In the genomic region with DNA sequence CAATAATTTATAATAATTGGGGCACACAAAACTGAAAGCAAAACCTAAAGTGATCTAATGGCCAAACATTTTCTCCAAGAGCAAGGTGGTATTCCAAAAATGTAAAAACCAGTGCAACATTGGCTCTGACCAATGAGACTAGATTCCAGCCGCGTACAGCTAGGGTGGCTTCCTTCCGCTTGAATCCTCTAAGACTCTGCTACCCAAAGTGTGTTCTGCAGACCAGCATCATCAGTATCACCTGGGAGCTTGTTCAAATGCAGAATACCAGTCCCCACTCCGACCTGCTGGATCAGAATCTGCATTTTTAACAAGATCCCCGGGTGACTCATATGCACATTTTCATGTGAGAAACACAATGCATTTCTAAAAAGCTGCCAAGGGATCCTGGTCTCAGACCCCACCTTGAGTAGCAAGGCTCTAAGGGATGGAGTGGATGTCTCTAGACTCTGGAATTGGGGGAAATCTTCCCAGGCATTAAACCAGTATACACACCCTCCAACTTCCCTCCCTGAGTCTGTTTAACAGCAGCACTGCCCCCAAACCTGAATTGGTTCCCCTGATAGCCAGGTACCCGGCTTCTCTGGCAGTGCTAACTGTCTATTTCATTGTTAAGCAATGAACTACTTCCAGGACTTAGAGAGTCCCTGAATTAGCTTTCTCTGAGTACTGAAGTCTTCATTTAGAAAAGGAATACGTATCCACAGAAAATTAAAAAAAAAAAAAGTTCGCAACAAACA, we compare ENCODE assay signal across 12 cellular contexts.
DNase-seq lines count a peak whose midpoint lies in the region; ATAC-seq and TF ChIP-seq lines count a peak whose summit lies in the region.
"Had no signal": no experiment of that assay in that cellular context is flagged by ENCODE, and none has a peak within 500 bp of the region (broad histone marks: within the 10 kb centered on the region; RNA-seq: fewer than 3 reads in every experiment).

No MANE protein-coding gene starts in this region.

- H3K27me3 Mint-ChIP-seq in T-cell = peaks cover 13 to 26% of the 10 kb centered on the region in 2 donors

- H3K27me3 ChIP-seq in BLaER1 treated with 17β-estradiol and CSF1 and Interleukin-3, amounts not matched to agents 10 nM and 100 nM = no peaks in the 10 kb centered on the region
- H3K27me3 ChIP-seq in HUES64 (ENCODE audit: insufficient read depth, low read length) (no peaks in the 10 kb centered on the region), iPS-18a (ENCODE audit: control insufficient read depth, insufficient read depth, low read length) (no peaks in the 10 kb centered on the region), upper lobe of right lung (peaks cover 8% of the 10 kb centered on the region)
- H3K27me3 ChIP-seq: BE2C had no signal

- no peak overlapping the region for H3K9ac ChIP-seq in BLaER1 treated with 17β-estradiol and CSF1 and Interleukin-3, amounts not matched to agents 10 nM and 100 nM
- H3K9ac ChIP-seq in HUES64 (ENCODE audit: low read depth, low read length) (no peak overlapping the region), iPS-18a (ENCODE audit: low read length) (no peak overlapping the region)

- H3K4me3 ChIP-seq in BLaER1 treated with 17β-estradiol and CSF1 and Interleukin-3, amounts not matched to agents 10 nM and 100 nM = no peak overlapping the region
- H3K4me3 ChIP-seq in HUES64 (ENCODE audit: low read length) (0 out of 2 replicates have a peak overlapping the region, but pooled peaks have one; percentile 13), iPS-18a (ENCODE audit: low read length) (peak overlapping the region; percentile 28), upper lobe of right lung (no peak overlapping the region)

- H3K4me1 Mint-ChIP-seq in T-cell = no peaks in the 10 kb centered on the region
- H3K4me1 Mint-ChIP-seq: CD8-positive, alpha-beta memory T cell had no signal

- H3K9me3 ChIP-seq in BLaER1 treated with 17β-estradiol and CSF1 and Interleukin-3, amounts not matched to agents 10 nM and 100 nM (replicated peaks in 1 of 11) = no peaks in the 10 kb centered on the region
- H3K9me3 ChIP-seq in HUES64 (ENCODE audit: insufficient read depth, low read depth, low read length) (no peaks in the 10 kb centered on the region), iPS-18a (ENCODE audit: control insufficient read depth, low read depth, low read length) (no peaks in the 10 kb centered on the region), upper lobe of right lung (no peaks in the 10 kb centered on the region)
- H3K9me3 ChIP-seq: BE2C, Caco-2 had no signal

- CTCF ChIA-PET in T-cell (lab: Charles Lee) = no interaction called here

- no peaks in the 10 kb centered on the region for H3K36me3 ChIP-seq in BLaER1 treated with 17β-estradiol and CSF1 and Interleukin-3, amounts not matched to agents 10 nM and 100 nM
- H3K36me3 ChIP-seq in HUES64 (ENCODE audit: insufficient read depth, low read length) (no peaks in the 10 kb centered on the region), iPS-18a (ENCODE audit: control insufficient read depth, low read depth, low read length) (no peaks in the 10 kb centered on the region), upper lobe of right lung (no peaks in the 10 kb centered on the region)
- H3K36me3 ChIP-seq: BE2C had no signal

- H3K27ac Mint-ChIP-seq in T-cell = no peak overlapping the region
- H3K27ac Mint-ChIP-seq: CD8-positive, alpha-beta memory T cell had no signal

- no peaks in the 10 kb centered on the region for H4K20me1 ChIP-seq in BLaER1 treated with 17β-estradiol and CSF1 and Interleukin-3, amounts not matched to agents 10 nM and 100 nM

- WGBS in HUES64 = 39% methylated on average over 8 of the region's 8 CpGs

- no peak overlapping the region; a peak in 1 of 22 replicates for H3K27ac ChIP-seq in BLaER1 treated with 17β-estradiol and CSF1 and Interleukin-3, amounts not matched to agents 10 nM and 100 nM
- H3K27ac ChIP-seq in HUES64 (ENCODE audit: low read depth, low read length) (no peak overlapping the region), iPS-18a (ENCODE audit: low read length) (no peak overlapping the region), upper lobe of right lung (no peak overlapping the region)

- H3K4me1 ChIP-seq in BLaER1 treated with 17β-estradiol and CSF1 and Interleukin-3, amounts not matched to agents 10 nM and 100 nM = peaks cover 18 to 54% (median 25%) of the 10 kb centered on the region in 10 experiments
- peaks cover 22% of the 10 kb centered on the region for H3K4me1 ChIP-seq in HUES64 (ENCODE audit: insufficient read depth, low read length)
- peaks cover 20% of the 10 kb centered on the region for H3K4me1 ChIP-seq in iPS-18a (ENCODE audit: control insufficient read depth, low read depth, low read length)
- H3K4me1 ChIP-seq in upper lobe of right lung = no peaks in the 10 kb centered on the region
- H3K4me1 ChIP-seq: BE2C, Caco-2 had no signal

- no peak for TF ChIP-seq CTCF in upper lobe of right lung (IDR thresholded peaks at IDR 0.05)

- no peak overlapping the region for H3K4me3 Mint-ChIP-seq in T-cell
- H3K4me3 Mint-ChIP-seq: CD8-positive, alpha-beta memory T cell had no signal

- ATAC-seq in T-cell (replicated peaks in 1 of 4) (no peak), upper lobe of right lung (no peak)
- ATAC-seq: HepG2 had no signal

- H3K4me2 ChIP-seq in BLaER1 treated with 17β-estradiol and CSF1 and Interleukin-3, amounts not matched to agents 10 nM and 100 nM = peak overlapping the region; percentile 34 to 96 (median 90); a peak in 19 of 22 replicates

- intact Hi-C loops in upper lobe of right lung (cut with DNase I) = no loop called here

- no peaks in the 10 kb centered on the region for H3K9me3 Mint-ChIP-seq in T-cell
- H3K9me3 Mint-ChIP-seq: CD8-positive, alpha-beta memory T cell had no signal

- no peak for DNase-seq in RKO (ENCODE audit: low spot score)
- no peak for DNase-seq in T-cell
- DNase-seq in upper lobe of right lung = no peak
- DNase-seq in mesenteric fat pad (ENCODE audit: low spot score) = no peak
- DNase-seq: BE2C; Caco-2; CD8-positive, alpha-beta memory T cell; GF-D8 had no signal

- no peaks in the 10 kb centered on the region for H3K36me3 Mint-ChIP-seq in T-cell
- H3K36me3 Mint-ChIP-seq: CD8-positive, alpha-beta memory T cell had no signal

- POLR2A ChIA-PET in T-cell (lab: Charles Lee) = no interaction called here

Comparison
In these comparisons a context has a peak if more than half of its experiments do, and no peak if none do; other contexts are left out.
1. H3K4me3 ChIP-seq: peak in HUES64 (single experiment) and iPS-18a (single experiment); none in BLaER1 treated with 17β-estradiol and CSF1 and Interleukin-3, amounts not matched to agents 10 nM and 100 nM (0 of 10) and upper lobe of right lung (single experiment).